Comparison of ENCODE assay signal across 30 cellular contexts in genomic region chr6:43893073-43893472, GRCh38.
"Had no signal": no experiment of that assay in that cellular context is flagged by ENCODE, and none has a peak within 500 bp of the region (broad histone marks: within the 10 kb centered on the region; RNA-seq: fewer than 3 reads in every experiment).

No MANE protein-coding gene starts in this region.

- H3K27ac ChIP-seq: adrenal gland, body of pancreas, epithelial cell of prostate, esophagus squamous epithelium had no signal

- H3K9me3 ChIP-seq: adrenal gland, body of pancreas, esophagus squamous epithelium had no signal

- H3K4me3 ChIP-seq: adrenal gland, body of pancreas, esophagus squamous epithelium had no signal

- H3K9me3 Mint-ChIP-seq: activated CD4-positive, alpha-beta memory T cell treated with anti-CD3 and anti-CD28 coated beads, Interleukin-2, amount 10 ng/mL, durations not matched to agents 7 days and 5 days; activated CD4-positive, alpha-beta T cell treated with anti-CD3 and anti-CD28 coated beads, Interleukin-2, amount 10 ng/mL, durations not matched to agents 7 days and 5 days; activated naive CD4-positive, alpha-beta T cell treated with anti-CD3 and anti-CD28 coated beads for 36 hours; activated naive CD4-positive, alpha-beta T cell treated with anti-CD3 and anti-CD28 coated beads, Interleukin-2, amount 50 U/mL, for 24 hours; activated naive CD8-positive, alpha-beta T cell treated with anti-CD3 and anti-CD28 coated beads for 36 hours; activated naive CD8-positive, alpha-beta T cell treated with anti-CD3 and anti-CD28 coated beads, Interleukin-2, amount 50 U/mL, for 24 hours; activated T-cell treated with anti-CD3 and anti-CD28 coated beads, Interleukin-2, amount 50 U/mL, for 4 hours; activated T-helper 17 cell treated with anti-CD3 and anti-CD28 coated beads, Interleukin-2, amount 50 U/mL, for 72 hours; effector memory CD8-positive, alpha-beta T cell had no signal

- H3K36me3 Mint-ChIP-seq: activated naive CD4-positive, alpha-beta T cell treated with anti-CD3 and anti-CD28 coated beads, Interleukin-2, amount 50 U/mL, for 24 hours; activated naive CD8-positive, alpha-beta T cell treated with anti-CD3 and anti-CD28 coated beads for 36 hours had no signal

- ATAC-seq: activated naive CD8-positive, alpha-beta T cell treated with anti-CD3 and anti-CD28 coated beads, Interleukin-2, amount 50 U/mL, for 24 hours; activated T-cell treated with anti-CD3 and anti-CD28 coated beads, Interleukin-2, amount 50 U/mL, for 4 hours; activated T-helper 17 cell treated with anti-CD3 and anti-CD28 coated beads, Interleukin-2, amount 50 U/mL, for 72 hours; body of pancreas; effector memory CD8-positive, alpha-beta T cell had no signal

- H3K4me3 Mint-ChIP-seq: activated CD4-positive, alpha-beta memory T cell treated with anti-CD3 and anti-CD28 coated beads, Interleukin-2, amount 10 ng/mL, durations not matched to agents 7 days and 5 days; activated CD4-positive, alpha-beta T cell treated with anti-CD3 and anti-CD28 coated beads, Interleukin-2, amount 10 ng/mL, durations not matched to agents 7 days and 5 days; activated naive CD4-positive, alpha-beta T cell treated with anti-CD3 and anti-CD28 coated beads for 36 hours; activated naive CD4-positive, alpha-beta T cell treated with anti-CD3 and anti-CD28 coated beads, Interleukin-2, amount 50 U/mL, for 24 hours; activated naive CD8-positive, alpha-beta T cell treated with anti-CD3 and anti-CD28 coated beads for 36 hours; activated naive CD8-positive, alpha-beta T cell treated with anti-CD3 and anti-CD28 coated beads, Interleukin-2, amount 50 U/mL, for 24 hours; activated T-cell treated with anti-CD3 and anti-CD28 coated beads, Interleukin-2, amount 50 U/mL, for 4 hours; activated T-helper 17 cell treated with anti-CD3 and anti-CD28 coated beads, Interleukin-2, amount 50 U/mL, for 72 hours; effector memory CD8-positive, alpha-beta T cell had no signal

- H3K27me3 ChIP-seq: adrenal gland, body of pancreas had no signal

- DNase-seq: activated CD4-positive, alpha-beta memory T cell treated with anti-CD3 and anti-CD28 coated beads, Interleukin-2, amount 10 ng/mL, durations not matched to agents 7 days and 5 days; activated CD4-positive, alpha-beta T cell treated with anti-CD3 and anti-CD28 coated beads for 4 hours; activated CD4-positive, alpha-beta T cell treated with anti-CD3 and anti-CD28 coated beads, Interleukin-2, amount 10 ng/mL, durations not matched to agents 7 days and 5 days; activated CD4-positive, alpha-beta T cell treated with anti-CD3 and anti-CD28 coated beads, Interleukin-2, amount 50 U/mL, for 4 hours; activated CD4-positive, CD25-positive, alpha-beta regulatory T cell; activated CD4-positive, CD25-positive, alpha-beta regulatory T cell treated with anti-CD3 and anti-CD28 coated beads, Interleukin-2, amount 50 U/mL, for 72 hours; activated effector memory CD4-positive, alpha-beta T cell treated with anti-CD3 and anti-CD28 coated beads, Interleukin-2, amount 50 U/mL, for 16 hours; activated naive CD4-positive, alpha-beta T cell treated with anti-CD3 and anti-CD28 coated beads for 36 hours; activated naive CD8-positive, alpha-beta T cell treated with anti-CD3 and anti-CD28 coated beads for 36 hours; activated naive CD8-positive, alpha-beta T cell treated with anti-CD3 and anti-CD28 coated beads, Interleukin-2, amount 50 U/mL, for 24 hours; activated T-cell treated with anti-CD3 and anti-CD28 coated beads, Interleukin-2, amount 50 U/mL, for 4 hours; amygdala; aorta; body of pancreas; caudate nucleus; cortex of kidney; dermis blood vessel endothelial cell; effector CD4-positive, alpha-beta T cell; effector memory CD8-positive, alpha-beta T cell; esophagus squamous epithelium; head of caudate nucleus; T-helper 2 cell had no signal

- H3K36me3 ChIP-seq: adrenal gland, esophagus squamous epithelium had no signal

- FAIRE-seq: colon, endometrium, endothelial cell of umbilical vein, frontal cortex had no signal

- H3K4me1 Mint-ChIP-seq: activated CD4-positive, alpha-beta memory T cell treated with anti-CD3 and anti-CD28 coated beads, Interleukin-2, amount 10 ng/mL, durations not matched to agents 7 days and 5 days; activated CD4-positive, alpha-beta T cell treated with anti-CD3 and anti-CD28 coated beads, Interleukin-2, amount 10 ng/mL, durations not matched to agents 7 days and 5 days had no signal

- H3K27ac Mint-ChIP-seq: activated CD4-positive, alpha-beta memory T cell treated with anti-CD3 and anti-CD28 coated beads, Interleukin-2, amount 10 ng/mL, durations not matched to agents 7 days and 5 days; activated CD4-positive, alpha-beta T cell treated with anti-CD3 and anti-CD28 coated beads, Interleukin-2, amount 10 ng/mL, durations not matched to agents 7 days and 5 days; activated naive CD4-positive, alpha-beta T cell treated with anti-CD3 and anti-CD28 coated beads for 36 hours; activated naive CD4-positive, alpha-beta T cell treated with anti-CD3 and anti-CD28 coated beads, Interleukin-2, amount 50 U/mL, for 24 hours; activated naive CD8-positive, alpha-beta T cell treated with anti-CD3 and anti-CD28 coated beads for 36 hours; activated naive CD8-positive, alpha-beta T cell treated with anti-CD3 and anti-CD28 coated beads, Interleukin-2, amount 50 U/mL, for 24 hours; activated T-helper 17 cell treated with anti-CD3 and anti-CD28 coated beads, Interleukin-2, amount 50 U/mL, for 72 hours; effector memory CD8-positive, alpha-beta T cell had no signal
